In the genomic region with DNA sequence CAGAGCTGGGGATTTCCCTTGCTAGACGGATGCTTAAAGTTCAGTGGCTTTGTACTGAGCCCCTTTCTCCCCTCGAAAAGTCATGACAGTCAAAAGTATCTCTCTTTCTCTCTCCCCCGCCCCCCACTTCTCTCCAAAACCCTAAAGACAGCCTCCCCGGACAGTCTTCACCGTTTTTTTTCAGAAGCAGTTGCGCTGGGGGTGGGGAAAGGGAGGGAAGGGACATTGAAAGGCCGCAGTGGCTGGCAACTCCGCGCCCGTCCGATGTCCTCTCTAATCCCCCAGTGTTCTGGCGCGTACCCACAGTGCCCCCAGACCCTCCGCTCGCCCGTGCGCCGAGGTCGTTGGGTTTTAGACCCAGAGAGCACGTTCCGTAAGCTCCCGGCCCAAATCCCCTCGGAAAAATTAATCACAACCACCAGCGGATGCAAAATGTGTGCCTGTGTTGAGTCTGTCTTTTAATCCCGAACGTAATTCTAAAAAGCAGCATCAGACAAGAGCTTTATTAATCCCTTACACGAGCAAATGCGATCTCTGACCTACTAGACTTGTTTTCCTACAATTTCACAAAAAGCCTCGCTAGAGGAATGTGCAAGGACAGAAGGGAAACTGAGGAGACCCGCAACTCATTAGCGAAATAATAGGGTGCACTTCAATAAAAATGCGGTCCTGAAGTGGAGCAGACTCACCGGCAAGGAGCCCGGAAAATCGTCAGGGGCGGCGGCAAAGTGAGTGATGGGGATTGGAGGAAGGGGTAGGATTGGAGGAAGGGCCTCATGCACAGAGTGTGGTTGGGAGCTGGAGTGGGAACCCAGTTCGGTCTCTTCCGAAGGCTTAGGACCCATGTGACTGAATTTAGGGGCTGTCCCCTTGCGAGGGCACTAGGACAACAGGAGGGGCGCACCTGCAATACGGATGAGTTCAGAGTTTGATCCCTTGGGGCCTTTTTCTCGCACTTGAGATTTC, we compare ENCODE assay signal across 8 cellular contexts. TPM values are rescaled to one million over a fixed set of nuclear protein-coding genes. Genes with fewer than 3 reads are reported as not detected.
DNase-seq lines count a peak whose midpoint lies in the region; ATAC-seq and TF ChIP-seq lines count a peak whose summit lies in the region.

No MANE protein-coding gene starts in this region.

- no peak for DNase-seq in AG04449 (ENCODE audit: low read depth, low spot score)
- DNase-seq in GM23338 (ENCODE audit: low spot score) = peak; percentile 70
- DNase-seq in stimulated activated naive B cell treated with anti-CD40 and anti-IgM and Interleukin-4, amounts not matched to agents 10 μg/mL and 1 μg/mL and 100 μg/mL, for 72 hours = no peak
- DNase-seq in GOT3 (lab: John Stamatoyannopoulos, UW) = no peak
- no peak for DNase-seq in occipital lobe (lab: John Stamatoyannopoulos, UW)
- no peak for DNase-seq in NCI-H526 (lab: John Stamatoyannopoulos, UW)

- H3K27me3 ChIP-seq in GM23338 (ENCODE audit: insufficient read depth) = peaks cover 97% of the 10 kb centered on the region
- peaks cover 94% of the 10 kb centered on the region for H3K27me3 ChIP-seq in iPS-15b (ENCODE audit: control insufficient read depth, insufficient read depth, low read length)

- H3K4me3 ChIP-seq in AG04449 (ENCODE audit: low read depth, low read length) (peak overlapping the region; percentile 90), GM23338 (peak overlapping the region; percentile 83), iPS-15b (ENCODE audit: low read depth, low read length) (peak overlapping the region; percentile 62)

- H3K27me3 Mint-ChIP-seq in GM23338 (ENCODE audit: insufficient read depth, low read depth, poor library complexity) = peaks cover 86% of the 10 kb centered on the region
- no peaks in the 10 kb centered on the region for H3K27me3 Mint-ChIP-seq in activated T-helper 17 cell treated with anti-CD3 and anti-CD28 coated beads, Interleukin-2, amount 50 U/mL, for 72 hours
- no peaks in the 10 kb centered on the region for H3K27me3 Mint-ChIP-seq in stimulated activated naive B cell treated with anti-CD40 and anti-IgM and Interleukin-4, amounts not matched to agents 10 μg/mL and 1 μg/mL and 100 μg/mL, for 72 hours

- H3K27ac Mint-ChIP-seq in GM23338 = no peak overlapping the region
- peak overlapping the region; percentile 90 for H3K27ac Mint-ChIP-seq in activated T-helper 17 cell treated with anti-CD3 and anti-CD28 coated beads, Interleukin-2, amount 50 U/mL, for 72 hours
- H3K27ac Mint-ChIP-seq in stimulated activated naive B cell treated with anti-CD40 and anti-IgM and Interleukin-4, amounts not matched to agents 10 μg/mL and 1 μg/mL and 100 μg/mL, for 72 hours = peak overlapping the region; percentile 94

- POLR2A ChIA-PET in AG04449 (lab: Yijun Ruan, JAX) = interaction anchor here (0.6 to 3.3 kb wide), 3 partner anchors 20 to 113 kb away, joined by 3 to 10 read pairs (median 3); partner anchors contain the start of gene FGF5

- no peaks in the 10 kb centered on the region for H3K9me3 ChIP-seq in iPS-15b (ENCODE audit: control insufficient read depth, insufficient read depth, low read length)

- peaks cover 42% of the 10 kb centered on the region for H3K4me1 Mint-ChIP-seq in GM23338
- peaks cover 40% of the 10 kb centered on the region for H3K4me1 Mint-ChIP-seq in activated T-helper 17 cell treated with anti-CD3 and anti-CD28 coated beads, Interleukin-2, amount 50 U/mL, for 72 hours
- H3K4me1 Mint-ChIP-seq in stimulated activated naive B cell treated with anti-CD40 and anti-IgM and Interleukin-4, amounts not matched to agents 10 μg/mL and 1 μg/mL and 100 μg/mL, for 72 hours = peaks cover 30 to 50% of the 10 kb centered on the region in 2 donors

- CTCF ChIA-PET in AG04449 (lab: Yijun Ruan, JAX) = interaction anchor here (0.7 to 11.0 kb wide), 38 partner anchors 8 to 1232 kb away, joined by 3 to 100 read pairs (median 4); partner anchors contain the start of genes ANTXR2, FGF5 and PRDM8

- TF ChIP-seq CTCF in AG04449 (IDR thresholded peaks at IDR 0.05; ENCODE audit: insufficient read depth, low read length, missing control alignments) (no peak), GM23338 (conservative IDR thresholded peaks at IDR 0.05; ENCODE audit: low read depth in 2 of 2) (no peak)

- no peak overlapping the region for H3K27ac ChIP-seq in GM23338 (ENCODE audit: low read depth)

- peak overlapping the region; percentile 90 for H2AFZ ChIP-seq in GM23338

- H3K36me3 ChIP-seq in GM23338 (ENCODE audit: insufficient read depth) = no peaks in the 10 kb centered on the region
- H3K36me3 ChIP-seq in iPS-15b (ENCODE audit: control insufficient read depth, insufficient read depth, low read length) = no peaks in the 10 kb centered on the region

- H3K36me3 Mint-ChIP-seq in GM23338 (ENCODE audit: low read depth) = no peaks in the 10 kb centered on the region
- H3K36me3 Mint-ChIP-seq in activated T-helper 17 cell treated with anti-CD3 and anti-CD28 coated beads, Interleukin-2, amount 50 U/mL, for 72 hours (ENCODE audit: low read depth) = peaks cover 14% of the 10 kb centered on the region
- H3K36me3 Mint-ChIP-seq in stimulated activated naive B cell treated with anti-CD40 and anti-IgM and Interleukin-4, amounts not matched to agents 10 μg/mL and 1 μg/mL and 100 μg/mL, for 72 hours = peaks cover 4 to 8% of the 10 kb centered on the region in 2 donors

- peak; percentile 3 for ATAC-seq in GM23338
- no peak for ATAC-seq in activated T-helper 17 cell treated with anti-CD3 and anti-CD28 coated beads, Interleukin-2, amount 50 U/mL, for 72 hours (replicated peaks)
- ATAC-seq in stimulated activated naive B cell treated with anti-CD40 and anti-IgM and Interleukin-4, amounts not matched to agents 10 μg/mL and 1 μg/mL and 100 μg/mL, for 72 hours (replicated peaks) = peak in 1 of 2 donors; percentile 4

- H3K9me3 Mint-ChIP-seq in GM23338 = no peaks in the 10 kb centered on the region; the same call in 1 of the 3 replicates
- H3K9me3 Mint-ChIP-seq in activated T-helper 17 cell treated with anti-CD3 and anti-CD28 coated beads, Interleukin-2, amount 50 U/mL, for 72 hours = peaks cover under 1% of the 10 kb centered on the region
- H3K9me3 Mint-ChIP-seq in stimulated activated naive B cell treated with anti-CD40 and anti-IgM and Interleukin-4, amounts not matched to agents 10 μg/mL and 1 μg/mL and 100 μg/mL, for 72 hours = no peaks in the 10 kb centered on the region

- no peak overlapping the region for H3K9ac ChIP-seq in iPS-15b (ENCODE audit: low read depth, low read length)

- H3K9me2 ChIP-seq in GM23338 (ENCODE audit: insufficient read depth) = no peaks in the 10 kb centered on the region

- peak overlapping the region; percentile 82 for H3K4me2 ChIP-seq in GM23338

- H3K79me2 ChIP-seq in GM23338 (replicated peaks; ENCODE audit: insufficient read depth) = no peaks in the 10 kb centered on the region

- H3K4me1 ChIP-seq in GM23338 (ENCODE audit: insufficient read depth) (peaks cover 39% of the 10 kb centered on the region), iPS-15b (ENCODE audit: control insufficient read depth, insufficient read depth, low read length) (peaks cover 6% of the 10 kb centered on the region)

- H3F3A ChIP-seq in GM23338 (replicated peaks; ENCODE audit: low read depth) = peaks cover 13% of the 10 kb centered on the region; the same call in 1 of the 2 replicates

- peaks cover 33% of the 10 kb centered on the region for H4K20me1 ChIP-seq in GM23338 (replicated peaks; ENCODE audit: insufficient read depth)

- H3K4me3 Mint-ChIP-seq in GM23338 = peak overlapping the region; percentile 81
- H3K4me3 Mint-ChIP-seq in activated T-helper 17 cell treated with anti-CD3 and anti-CD28 coated beads, Interleukin-2, amount 50 U/mL, for 72 hours = peak overlapping the region; percentile 89
- peak overlapping the region; percentile 92 to 93 for H3K4me3 Mint-ChIP-seq in stimulated activated naive B cell treated with anti-CD40 and anti-IgM and Interleukin-4, amounts not matched to agents 10 μg/mL and 1 μg/mL and 100 μg/mL, for 72 hours

TF ChIP-seq in GM23338, 12 proteins besides CTCF, POLR2A, EP300 and RAD21:
- TF ChIP-seq EZH2 (IDR thresholded peaks at IDR 0.05; ENCODE audit: low read depth, unreplicated experiment) (peak; percentile 81), NANOG (IDR thresholded peaks at IDR 0.05; ENCODE audit: borderline replicate concordance) (no peak)

RNA-seq across cellular contexts. Expression of gene PRDM8, which starts 12.2 kb away (rescaled TPM):
- not detected in 2 replicates for total RNA-seq in GM23338 (2014; rRNA removed; shearing (Covaris generic))
- polyA plus RNA-seq in GM23338 (2016; fragmentation: Nextera tagmentation; extraction: Ambion mirVana) = 0.16 TPM in 1 of 2 replicates, not detected in the other
- 1 to 10 TPM; 7.8 to 8.1 TPM for total RNA-seq in activated T-helper 17 cell treated with anti-CD3 and anti-CD28 coated beads, Interleukin-2, amount 50 U/mL, for 72 hours
- 24.6 TPM for total RNA-seq in occipital lobe
